Comparison of ENCODE assay signal across 10 cellular contexts in genomic region chr11:74754507-74755255, GRCh38. TPM values are rescaled to one million over a fixed set of nuclear protein-coding genes. Genes with fewer than 3 reads are reported as not detected.
A peak's percentile ranks its signal among the peaks of the same experiment; 100 is the strongest.
DNase-seq lines count a peak whose midpoint lies in the region; TF ChIP-seq lines count a peak whose summit lies in the region.
"Had no signal": no experiment of that assay in that cellular context is flagged by ENCODE, and none has a peak within 500 bp of the region (broad histone marks: within the 10 kb centered on the region; RNA-seq: fewer than 3 reads in every experiment).

No MANE protein-coding gene starts in this region.

- no peak overlapping the region for H3K4ac ChIP-seq in mesendoderm (ENCODE audit: low read depth, low read length)

- no peak for TF ChIP-seq EP300 in tibial nerve (IDR thresholded peaks at IDR 0.05)

- in situ Hi-C loops in brain microvascular endothelial cell (cut with HindIII; ENCODE audit: low pct_ligation_motif_present, low sequenced_read_pairs) = no loop called here

- no peaks in the 10 kb centered on the region for H3K27me3 ChIP-seq in brain microvascular endothelial cell (replicated peaks)
- H3K27me3 ChIP-seq in mesendoderm (ENCODE audit: insufficient read depth, low read length, poor library complexity) = no peaks in the 10 kb centered on the region
- H3K27me3 ChIP-seq in tibial nerve = no peaks in the 10 kb centered on the region
- H3K27me3 ChIP-seq in thyroid gland = no peaks in the 10 kb centered on the region
- H3K27me3 ChIP-seq: tibial artery had no signal

- H3K4me3 ChIP-seq in brain microvascular endothelial cell (ENCODE audit: low read depth, low read length) (peak overlapping the region; percentile 43), mesendoderm (ENCODE audit: low read length) (no peak overlapping the region), tibial nerve (no peak overlapping the region), thyroid gland (replicated peaks in 1 of 3) (no peak overlapping the region)
- H3K4me3 ChIP-seq: K562, tibial artery had no signal

- no peaks in the 10 kb centered on the region for H3K27me3 Mint-ChIP-seq in Calu3 (ENCODE audit: unreplicated experiment)

- H3K56ac ChIP-seq in mesendoderm (ENCODE audit: low read length) = peak overlapping the region; percentile 53

- H2AK5ac ChIP-seq in mesendoderm (ENCODE audit: low read length) = no peak overlapping the region

- CTCF ChIA-PET in Calu3 (lab: Charles Lee) = interaction anchor here (0.9 to 1.5 kb wide), 3 partner anchors 52 to 188 kb away, joined by 3 to 4 read pairs (median 3); no protein-coding TSS in a partner anchor

- TSS peak; percentile 37 for BruUV-seq in Calu3 (replicated peaks; lab: Mats Ljungman, UMichigan)

- H3K9ac ChIP-seq in mesendoderm (ENCODE audit: low read length) = no peak overlapping the region

- no peaks in the 10 kb centered on the region for H3K9me3 Mint-ChIP-seq in Calu3 (ENCODE audit: low read depth, unreplicated experiment)

- H3K4me1 Mint-ChIP-seq in Calu3 (ENCODE audit: low read depth, unreplicated experiment) = peaks cover 37% of the 10 kb centered on the region

- H3K18ac ChIP-seq in mesendoderm (ENCODE audit: low read length) = no peak overlapping the region

- peak overlapping the region; percentile 47 for H3K4me3 Mint-ChIP-seq in Calu3 (ENCODE audit: low read depth, unreplicated experiment)

- H3K9me3 ChIP-seq in tibial nerve (no peaks in the 10 kb centered on the region), thyroid gland (no peaks in the 10 kb centered on the region)
- H3K9me3 ChIP-seq: tibial artery had no signal

- no peak overlapping the region for H2BK120ac ChIP-seq in mesendoderm (ENCODE audit: low read depth, low read length)

- H4K5ac ChIP-seq in mesendoderm (ENCODE audit: low read length) = no peak overlapping the region

- H3K27ac ChIP-seq in brain microvascular endothelial cell (peak overlapping the region; percentile 83), mesendoderm (ENCODE audit: low read depth, low read length) (no peak overlapping the region), tibial nerve (peak overlapping the region in 2 of 4 donors; percentile 24 to 41), thyroid gland (no peak overlapping the region)
- H3K27ac ChIP-seq: tibial artery had no signal

- H2BK15ac ChIP-seq in mesendoderm (replicated peaks; ENCODE audit: low read depth) = no peak overlapping the region

- H3K4me1 ChIP-seq in mesendoderm (ENCODE audit: control insufficient read depth, low read depth, low read length) (peaks cover 11% of the 10 kb centered on the region), tibial nerve (peaks cover 0 to 54% (median 26%) of the 10 kb centered on the region in 4 donors), thyroid gland (peaks cover 16 to 25% of the 10 kb centered on the region in 2 donors)

- intact Hi-C loops in Calu3 (cut with micrococcal nuclease; ENCODE audit: unreplicated experiment) (no loop called here), thyroid gland (cut with DNase I) (no loop called here)

- TF ChIP-seq CTCF in Calu3 (IDR thresholded peaks at IDR 0.05; ENCODE audit: unreplicated experiment) = no peak
- TF ChIP-seq CTCF in brain microvascular endothelial cell (IDR thresholded peaks at IDR 0.05; ENCODE audit: low read depth, low read length, missing control alignments) = no peak
- TF ChIP-seq CTCF in tibial nerve (IDR thresholded peaks at IDR 0.05) = no peak
- no peak for TF ChIP-seq CTCF in thyroid gland (IDR thresholded peaks at IDR 0.05)

- peaks cover 20% of the 10 kb centered on the region for H3K79me2 ChIP-seq in mesendoderm (ENCODE audit: control insufficient read depth, insufficient read depth, low read length)

- H4K8ac ChIP-seq in mesendoderm (ENCODE audit: low read depth, low read length) = no peak overlapping the region

- WGBS in mesendoderm (ENCODE audit: extremely low coverage, insufficient coverage, low lambda C conversion rate) = no CpG with 5 or more reads among the region's 15 CpGs
- WGBS in tibial nerve, 2 donors = 65 to 69% methylated on average over 15 of the region's 15 CpGs
- 79 to 84% methylated on average over 15 of the region's 15 CpGs for WGBS in thyroid gland, 2 donors

- DNase-seq in Calu3 (peak; percentile 37), HS-27A (ENCODE audit: low read depth) (peak; percentile 80), brain microvascular endothelial cell (peak; percentile 53), mesendoderm (peak; percentile 6), tibial nerve (ENCODE audit: low spot score in 2 of 2) (no peak), thyroid gland (no peak), DMS 273 treated with DMSO at 0.1 percent for 48 hours (lab: John Stamatoyannopoulos, UW) (no peak)
- no peak for DNase-seq in activated CD4-positive, alpha-beta T cell treated with anti-CD3 and anti-CD28 coated beads for 48 hours
- DNase-seq: tibial artery had no signal

- H3K79me1 ChIP-seq in mesendoderm (ENCODE audit: low read length) = peaks cover 16% of the 10 kb centered on the region

- no peak overlapping the region for H3K4me2 ChIP-seq in mesendoderm (ENCODE audit: low read length)

- TF ChIP-seq POLR2A in tibial nerve (IDR thresholded peaks at IDR 0.05) (no peak), thyroid gland (IDR thresholded peaks at IDR 0.05) (no peak)

- H2BK5ac ChIP-seq in mesendoderm (ENCODE audit: low read length) = no peak overlapping the region

- H3K27ac Mint-ChIP-seq in Calu3 (ENCODE audit: unreplicated experiment) = peak overlapping the region; percentile 76

- peaks cover 11% of the 10 kb centered on the region for H3K36me3 Mint-ChIP-seq in Calu3 (ENCODE audit: insufficient read depth, unreplicated experiment)

- no peak overlapping the region for H3K23ac ChIP-seq in mesendoderm (ENCODE audit: low read length)

- H3K36me3 ChIP-seq in brain microvascular endothelial cell (replicated peaks) (no peaks in the 10 kb centered on the region), mesendoderm (ENCODE audit: control insufficient read depth, insufficient read depth, low read length) (no peaks in the 10 kb centered on the region), tibial nerve (no peaks in the 10 kb centered on the region), thyroid gland (no peaks in the 10 kb centered on the region)
- H3K36me3 ChIP-seq: tibial artery had no signal

RNA-seq across cellular contexts. Expression of gene RNF169, which starts 6.0 kb away (rescaled TPM):
- total RNA-seq in Calu3 (2022) (20.7 and 22.5 TPM in 2 replicates), tibial nerve (10 to 100 TPM; 20.1 to 23.4 (median 22.3) TPM), thyroid gland (10 to 100 TPM; 24.1 to 30.2 (median 27.5) TPM)
- polyA plus RNA-seq in mesendoderm (2013, experiment 1 of 2) = 3.8 TPM
- 3.8 TPM for polyA plus RNA-seq in mesendoderm (2013, experiment 2 of 2)

RNA-seq across cellular contexts. Expression of gene CHRDL2, which starts 23.5 kb away (rescaled TPM):
- not detected in 2 replicates for total RNA-seq in Calu3 (2022)
- polyA plus RNA-seq in mesendoderm (2013, experiment 1 of 2) = 0.37 TPM
- 0.39 TPM for polyA plus RNA-seq in mesendoderm (2013, experiment 2 of 2)
- not detected for total RNA-seq in tibial nerve
- not detected for total RNA-seq in thyroid gland
- total RNA-seq: K562 had no signal
- polyA plus RNA-seq: K562 had no signal

Comparison
In these comparisons a context has a peak if more than half of its experiments do, and no peak if none do; other contexts are left out.
1. DNase-seq: peak in Calu3 (single experiment), HS-27A (single experiment), brain microvascular endothelial cell (single experiment) and mesendoderm (single experiment); none in tibial nerve (0 of 2), thyroid gland (0 of 2), activated CD4-positive, alpha-beta T cell treated with anti-CD3 and anti-CD28 coated beads for 48 hours (single experiment) and DMS 273 treated with DMSO at 0.1 percent for 48 hours (single experiment).